ENCODE assay signal across 21 cellular contexts in genomic region chr16:79740153-79740720, GRCh38.
DNase-seq lines count a peak whose midpoint lies in the region; ATAC-seq, FAIRE-seq and TF ChIP-seq lines count a peak whose summit lies in the region.
"Had no signal": no experiment of that assay in that cellular context is flagged by ENCODE, and none has a peak within 500 bp of the region (broad histone marks: within the 10 kb centered on the region; RNA-seq: fewer than 3 reads in every experiment).

No MANE protein-coding gene starts in this region.

- no peak overlapping the region for H3K27ac ChIP-seq in tibial nerve

- peak overlapping the region in 2 of 3 experiments; percentile 28 to 78 for H3K27ac Mint-ChIP-seq in nephron
- H3K27ac Mint-ChIP-seq: B cell; CD4-positive, alpha-beta T cell had no signal

- H3K4me3 ChIP-seq in tibial nerve = no peak overlapping the region
- H3K4me3 ChIP-seq: HAP-1 had no signal

- no peaks in the 10 kb centered on the region for H3K27me3 Mint-ChIP-seq in nephron (ENCODE audit: low read depth)
- H3K27me3 Mint-ChIP-seq: B cell; CD4-positive, alpha-beta T cell had no signal

- FAIRE-seq in urothelium cell line (lab: Jason Lieb, UNC) = peak; percentile 44
- FAIRE-seq: A204.1, D721Med, G401.6, GM12891, H1, HTR-8/SVneo had no signal

- no peaks in the 10 kb centered on the region for H3K36me3 ChIP-seq in tibial nerve
- H3K36me3 ChIP-seq: HAP-1 had no signal

- DNase-seq in HuH-7 (ENCODE audit: low spot score) = peak; percentile 39
- no peak for DNase-seq in left colon
- no peak for DNase-seq in urothelium cell line (ENCODE audit: low spot score)
- no peak for DNase-seq in activated CD8-positive, alpha-beta memory T cell treated with anti-CD3 and anti-CD28 coated beads, Interleukin-2, amount 50 U/mL, for 48 hours
- DNase-seq in tibial nerve (ENCODE audit: low spot score in 2 of 2) = no peak
- DNase-seq in SW480 (ENCODE audit: low spot score) = no peak
- DNase-seq: C1 segment of cervical spinal cord; CD4-positive, alpha-beta T cell; DMS153; DMS79 treated with DMSO at 0.1 percent for 48 hours; EL; IMR-90 had no signal

- no peaks in the 10 kb centered on the region for H3K9me3 Mint-ChIP-seq in nephron
- H3K9me3 Mint-ChIP-seq: CD4-positive, alpha-beta T cell had no signal

- no peak overlapping the region for H3K4me3 Mint-ChIP-seq in nephron
- H3K4me3 Mint-ChIP-seq: B cell; CD4-positive, alpha-beta T cell had no signal

- no peaks in the 10 kb centered on the region for H3K9me3 ChIP-seq in tibial nerve
- H3K9me3 ChIP-seq: HAP-1 had no signal

- no peak for TF ChIP-seq POLR2A in tibial nerve (IDR thresholded peaks at IDR 0.05)

- H3K4me1 Mint-ChIP-seq in nephron = no peaks in the 10 kb centered on the region
- H3K4me1 Mint-ChIP-seq: B cell had no signal

- no peak for TF ChIP-seq CTCF in nephron (IDR thresholded peaks at IDR 0.05; ENCODE audit: unreplicated experiment in 3 of 3)
- no peak for TF ChIP-seq CTCF in tibial nerve (IDR thresholded peaks at IDR 0.05)

- 78 to 98% methylated on average over 6 of the region's 6 CpGs for WGBS in tibial nerve, 2 donors

- peak; percentile 22 for ATAC-seq in left colon

- TF ChIP-seq EP300 in tibial nerve (IDR thresholded peaks at IDR 0.05) = no peak

- no peaks in the 10 kb centered on the region for H3K27me3 ChIP-seq in tibial nerve

- H3K4me1 ChIP-seq in tibial nerve = no peaks in the 10 kb centered on the region
- H3K4me1 ChIP-seq: HAP-1 had no signal

- intact Hi-C loops in left colon (cut with DNase I, micrococcal nuclease) = no loop called here

- H3K36me3 Mint-ChIP-seq in nephron (ENCODE audit: low read depth) = no peaks in the 10 kb centered on the region
